In genomic region chr3:157271283-157271882, GRCh38 we compare ENCODE assay signal across 14 cellular contexts.
A peak's percentile ranks its signal among the peaks of the same experiment; 100 is the strongest.
DNase-seq lines count a peak whose midpoint lies in the region; ATAC-seq, FAIRE-seq and TF ChIP-seq lines count a peak whose summit lies in the region.
"Had no signal": no experiment of that assay in that cellular context is flagged by ENCODE, and none has a peak within 500 bp of the region (broad histone marks: within the 10 kb centered on the region; RNA-seq: fewer than 3 reads in every experiment).

No MANE protein-coding gene starts in this region.

- 12% methylated on average over 8 of the region's 8 CpGs for WGBS in HepG2 (ENCODE audit: low lambda C conversion rate)
- 71% methylated on average over 6 of the region's 8 CpGs for WGBS in right lobe of liver (ENCODE audit: insufficient coverage, low coverage, low lambda C conversion rate, missing lambda C conversion rate)
- WGBS in GM12878 (ENCODE audit: insufficient coverage, insufficient replicate concordance, low lambda C conversion rate, missing lambda C conversion rate): 42% methylated on average over 8 of the region's 8 CpGs

- no peak overlapping the region for H2AFZ ChIP-seq in HepG2 (ENCODE audit: low read length)
- no peak overlapping the region for H2AFZ ChIP-seq in GM12878 (ENCODE audit: control insufficient read depth, low read depth, low read length)

- H3K4me3 ChIP-seq in HepG2 (replicated peaks in 1 of 3; ENCODE audit: insufficient read depth in 1 of 3, low read depth in 2 of 3, low read length in 3 of 3) (no peak overlapping the region), right lobe of liver (no peak overlapping the region), GM12878 (no peak overlapping the region)
- H3K4me3 ChIP-seq: SJCRH30 had no signal

- CTCF ChIA-PET in HepG2 (lab: Yijun Ruan, JAX; ENCODE audit: low intra/inter-chr PET ratio, low total read pairs) (no interaction called here), GM12878 (lab: Yijun Ruan, JAX) (no interaction called here)
- CTCF ChIA-PET in activated CD4-positive, alpha-beta memory T cell treated with anti-CD3 and anti-CD28 coated beads for 36 hours (lab: Charles Lee): no interaction called here

- H3K4me1 ChIP-seq in HepG2 (ENCODE audit: insufficient read depth, low read length): no peaks in the 10 kb centered on the region
- no peaks in the 10 kb centered on the region for H3K4me1 ChIP-seq in right lobe of liver
- H3K4me1 ChIP-seq in GM12878 (ENCODE audit: control insufficient read depth, insufficient read depth, low read length): no peaks in the 10 kb centered on the region
- H3K4me1 ChIP-seq: SJCRH30 had no signal

- in situ Hi-C loops in HepG2 (cut with HindIII; ENCODE audit: extremely low pct_ligation_motif_present, low pct_unique_long_range_greater_than_20kb): no loop called here
- in situ Hi-C loops in GM12878 (cut with MboI): no loop called here

- no peak overlapping the region for H3K4me3 Mint-ChIP-seq in progenitor cell of endocrine pancreas (ENCODE audit: low read depth)
- no peak overlapping the region for H3K4me3 Mint-ChIP-seq in activated CD4-positive, alpha-beta memory T cell treated with anti-CD3 and anti-CD28 coated beads for 36 hours
- H3K4me3 Mint-ChIP-seq: H9, IgD-negative memory B cell had no signal

- SMC1A ChIA-PET in GM12878 (lab: Charles Lee; ENCODE audit: uncharacterized antibody, unreplicated experiment): no interaction called here

- intact Hi-C loops in HepG2 (cut with micrococcal nuclease; ENCODE audit: unreplicated experiment) (no loop called here), right lobe of liver (cut with DNase I) (no loop called here), GM12878 (cut with micrococcal nuclease; ENCODE audit: unreplicated experiment) (no loop called here)
- intact Hi-C loops in activated CD4-positive, alpha-beta memory T cell treated with anti-CD3 and anti-CD28 coated beads for 36 hours (cut with micrococcal nuclease): no loop called here

- H3K27me3 ChIP-seq in HepG2 (ENCODE audit: control insufficient read depth in 1 of 2, insufficient read depth in 2 of 2, low read length in 2 of 2): 0 out of 5 replicates have a peak, but pooled peaks cover 0 to 3% of the 10 kb centered on the region in 2 experiments
- no peaks in the 10 kb centered on the region for H3K27me3 ChIP-seq in right lobe of liver
- no peaks in the 10 kb centered on the region for H3K27me3 ChIP-seq in GM12878 (replicated peaks in 1 of 2; ENCODE audit: control insufficient read depth in 2 of 2, insufficient read depth in 2 of 2, low read length in 1 of 2)
- H3K27me3 ChIP-seq: SJCRH30 had no signal

- no peaks in the 10 kb centered on the region for H3K36me3 Mint-ChIP-seq in progenitor cell of endocrine pancreas (ENCODE audit: insufficient read depth)
- H3K36me3 Mint-ChIP-seq in activated CD4-positive, alpha-beta memory T cell treated with anti-CD3 and anti-CD28 coated beads for 36 hours: no peaks in the 10 kb centered on the region

- H3K9ac ChIP-seq in HepG2 (ENCODE audit: insufficient read depth, low read depth, low read length) (no peak overlapping the region), GM12878 (ENCODE audit: control insufficient read depth, insufficient read depth, low read length) (no peak overlapping the region)

- RAD21 ChIA-PET in GM12878 (lab: Charles Lee; ENCODE audit: unreplicated experiment): no interaction called here

- POLR2A ChIA-PET in HepG2 (lab: Yijun Ruan, JAX): no interaction called here
- POLR2A ChIA-PET in GM12878 (lab: Charles Lee): no interaction called here
- POLR2A ChIA-PET in activated CD4-positive, alpha-beta memory T cell treated with anti-CD3 and anti-CD28 coated beads for 36 hours (lab: Charles Lee): no interaction called here

- H3K4me2 ChIP-seq in HepG2 (ENCODE audit: low read depth, low read length) (no peak overlapping the region), GM12878 (ENCODE audit: control insufficient read depth, insufficient read depth) (no peak overlapping the region)

- BruUV-seq in HepG2 (replicated peaks; lab: Mats Ljungman, UMichigan): no TSS peak
- no TSS peak for BruUV-seq in GM12878 (replicated peaks; lab: Mats Ljungman, UMichigan)

- ATAC-seq in HepG2: peak; percentile 86
- no peak for ATAC-seq in right lobe of liver
- ATAC-seq in GM12878: peak; percentile 19; the same call in 1 of the 3 replicates

- H3K9me3 Mint-ChIP-seq in progenitor cell of endocrine pancreas (ENCODE audit: low read depth): no peaks in the 10 kb centered on the region
- no peaks in the 10 kb centered on the region for H3K9me3 Mint-ChIP-seq in activated CD4-positive, alpha-beta memory T cell treated with anti-CD3 and anti-CD28 coated beads for 36 hours
- H3K9me3 Mint-ChIP-seq: H9 had no signal

- H3K79me2 ChIP-seq in HepG2 (ENCODE audit: insufficient read depth, low read length): no peaks in the 10 kb centered on the region
- no peaks in the 10 kb centered on the region for H3K79me2 ChIP-seq in GM12878 (ENCODE audit: control insufficient read depth, insufficient read depth, low read length)

- DNase-seq in HepG2 (ENCODE audit: low spot score) (no peak), right lobe of liver (no peak), NCI-H82 (lab: John Stamatoyannopoulos, UW) (peak; percentile 87), GM12878 (ENCODE audit: low read depth, low spot score) (no peak), progenitor cell of endocrine pancreas (ENCODE audit: low spot score, unreplicated experiment) (no peak), amniotic stem cell (lab: John Stamatoyannopoulos, UW) (no peak), epidermal melanocyte (ENCODE audit: insufficient read length, low spot score) (no peak)
- no peak for DNase-seq in activated CD4-positive, alpha-beta memory T cell treated with anti-CD3 and anti-CD28 coated beads for 36 hours
- DNase-seq: C1 segment of cervical spinal cord, H9, NCI-H1930, NCI-H526, SJCRH30 had no signal

- no peaks in the 10 kb centered on the region for H3K9me3 ChIP-seq in HepG2 (ENCODE audit: low read length)
- no peaks in the 10 kb centered on the region for H3K9me3 ChIP-seq in right lobe of liver
- no peaks in the 10 kb centered on the region for H3K9me3 ChIP-seq in GM12878 (replicated peaks; ENCODE audit: control insufficient read depth, insufficient read depth, low read length)
- H3K9me3 ChIP-seq: SJCRH30 had no signal

- TF ChIP-seq POLR2A in HepG2 (IDR thresholded peaks at IDR 0.05; ENCODE audit: insufficient read depth in 1 of 2, low read depth in 2 of 2, low read length in 2 of 2): no peak
- TF ChIP-seq POLR2A in right lobe of liver (IDR thresholded peaks at IDR 0.05): no peak
- TF ChIP-seq POLR2A in GM12878 (IDR thresholded peaks at IDR 0.05; ENCODE audit: low read depth, low read length): no peak

- no peaks in the 10 kb centered on the region for H3K27me3 Mint-ChIP-seq in progenitor cell of endocrine pancreas
- no peaks in the 10 kb centered on the region for H3K27me3 Mint-ChIP-seq in activated CD4-positive, alpha-beta memory T cell treated with anti-CD3 and anti-CD28 coated beads for 36 hours
- H3K27me3 Mint-ChIP-seq: IgD-negative memory B cell had no signal

- H3K4me1 Mint-ChIP-seq in progenitor cell of endocrine pancreas (ENCODE audit: low read depth): peaks cover 2% of the 10 kb centered on the region
- no peaks in the 10 kb centered on the region for H3K4me1 Mint-ChIP-seq in activated CD4-positive, alpha-beta memory T cell treated with anti-CD3 and anti-CD28 coated beads for 36 hours (ENCODE audit: low read depth)

- H3K27ac ChIP-seq in HepG2 (ENCODE audit: extremely low read length, insufficient read depth, low read length): no peak overlapping the region
- H3K27ac ChIP-seq in right lobe of liver: no peak overlapping the region
- no peak overlapping the region for H3K27ac ChIP-seq in GM12878 (ENCODE audit: control insufficient read depth, insufficient read depth)
- H3K27ac ChIP-seq: SJCRH30 had no signal

- FAIRE-seq in HepG2 (lab: Jason Lieb, UNC) (no peak), GM12878 (lab: Jason Lieb, UNC) (no peak)

- TF ChIP-seq EP300 in HepG2 (IDR thresholded peaks at IDR 0.05; ENCODE audit: low read depth in 2 of 2, low read length in 2 of 2) (no peak), HepG2 (CRISPR knock-in tag; IDR thresholded peaks at IDR 0.05; ENCODE audit: borderline replicate concordance) (no peak), GM12878 (IDR thresholded peaks at IDR 0.05; ENCODE audit: borderline replicate concordance in 1 of 2, control insufficient read depth in 1 of 2, low read depth in 2 of 2, low read length in 2 of 2) (no peak)

- TF ChIP-seq RAD21 in HepG2 (CRISPR knock-in tag; IDR thresholded peaks at IDR 0.05) (no peak), GM12878 (IDR thresholded peaks at IDR 0.05; ENCODE audit: insufficient read depth, low read depth, low read length) (no peak)

- peak overlapping the region; percentile 7 for H3K27ac Mint-ChIP-seq in progenitor cell of endocrine pancreas
- H3K27ac Mint-ChIP-seq in activated CD4-positive, alpha-beta memory T cell treated with anti-CD3 and anti-CD28 coated beads for 36 hours: no peak overlapping the region
- H3K27ac Mint-ChIP-seq: IgD-negative memory B cell had no signal

- no peaks in the 10 kb centered on the region for H3K36me3 ChIP-seq in HepG2 (replicated peaks in 1 of 2; ENCODE audit: control insufficient read depth in 1 of 2, insufficient read depth in 2 of 2, low read length in 2 of 2)
- no peaks in the 10 kb centered on the region for H3K36me3 ChIP-seq in right lobe of liver
- H3K36me3 ChIP-seq in GM12878 (ENCODE audit: control insufficient read depth in 2 of 2, insufficient read depth in 2 of 2, low read length in 1 of 2): no peaks in the 10 kb centered on the region
- H3K36me3 ChIP-seq: SJCRH30 had no signal

- TF ChIP-seq CTCF in HepG2 (CRISPR knock-in tag; IDR thresholded peaks at IDR 0.05) (no peak), right lobe of liver (IDR thresholded peaks at IDR 0.05) (no peak), GM12878 (IDR thresholded peaks at IDR 0.05 in 2 of 3, conservative IDR thresholded peaks at IDR 0.05 in 1 of 3; ENCODE audit: control insufficient read depth in 2 of 3, extremely low read depth in 1 of 3, insufficient read depth in 1 of 3, low read depth in 3 of 3, low read length in 3 of 3) (no peak), progenitor cell of endocrine pancreas (IDR thresholded peaks at IDR 0.05; ENCODE audit: unreplicated experiment) (no peak)

- H4K20me1 ChIP-seq in HepG2 (ENCODE audit: insufficient read depth, low read length) (no peaks in the 10 kb centered on the region), GM12878 (ENCODE audit: control insufficient read depth, insufficient read depth) (no peaks in the 10 kb centered on the region)

TF ChIP-seq in HepG2, 621 proteins besides CTCF, POLR2A, EP300 and RAD21 (continues in another document):
- TF ChIP-seq KMT2A (CRISPR knock-in tag; IDR thresholded peaks at IDR 0.05) (no peak), GTF2F1 (IDR thresholded peaks at IDR 0.05; ENCODE audit: low read length) (no peak), ZNF331 (CRISPR knock-in tag; IDR thresholded peaks at IDR 0.05) (no peak)

TF ChIP-seq in GM12878, 131 proteins besides CTCF, POLR2A, EP300 and RAD21 (continues in another document):
- TF ChIP-seq IKZF2 (IDR thresholded peaks at IDR 0.05) (no peak), ATF3 (IDR thresholded peaks at IDR 0.05; ENCODE audit: borderline replicate concordance, extremely low read depth, low read depth, low read length) (no peak), CHD4 (IDR thresholded peaks at IDR 0.05) (no peak), CREM (IDR thresholded peaks at IDR 0.05; ENCODE audit: low read depth) (no peak)

Comparison
In these comparisons a context has a peak if more than half of its experiments do, and no peak if none do; other contexts are left out.
1. ATAC-seq: peak in HepG2 (single experiment) and GM12878 (single experiment); none in right lobe of liver (0 of 4).